1 cellular context compared by ENCODE assay signal in genomic region chr2:157876066-157876770, GRCh38.
A peak's percentile ranks its signal among the peaks of the same experiment; 100 is the strongest.
TF ChIP-seq lines count a peak whose summit lies in the region.

ACVR1 (minus strand) TSS chr2:157876330; CDS start chr2:157799493, 76,837 bp downstream.

TF ChIP-seq in GM12878, 131 proteins besides CTCF, POLR2A, EP300 and RAD21 (continued from another document):
- TF ChIP-seq ZBED1 (IDR thresholded peaks at IDR 0.05; ENCODE audit: borderline replicate concordance) (no peak), YY1 (IDR thresholded peaks at IDR 0.05; ENCODE audit: low read depth, low read length) (0 out of 2 replicates have a peak, but pooled peaks have one; percentile 24), NFXL1 (IDR thresholded peaks at IDR 0.05; ENCODE audit: borderline replicate concordance) (peak; percentile 98)
